ENCODE assay signal across 22 cellular contexts in genomic region chr14:90040411-90040810, GRCh38. TPM values are rescaled to one million over a fixed set of nuclear protein-coding genes. Genes with fewer than 3 reads are reported as not detected.
"Had no signal": no experiment of that assay in that cellular context is flagged by ENCODE, and none has a peak within 500 bp of the region (broad histone marks: within the 10 kb centered on the region; RNA-seq: fewer than 3 reads in every experiment).

No MANE protein-coding gene starts in this region.

- DNase-seq: IMR-90, KBM-7, MV-4-11, NCI-H1092, NCI-H1436, NCI-H187, NCI-H2029, NCI-H2171, NCI-H226, NCI-H446, NCI-H510A, NCI-H524 treated with DMSO at 0.1 percent for 48 hours, NCI-H82, Right ventricle myocardium superior, RPMI8226, SIG-M5, SK-N-SH, SW 1271, T-cell had no signal

- ATAC-seq: HepG2, T-cell had no signal

RNA-seq across cellular contexts. Expression of gene KCNK13, which starts 21.4 kb away (rescaled TPM):
- total RNA-seq: IMR-90, LHCN-M2, MCF 10A, T-cell had no signal
- polyA plus RNA-seq: IMR-90, SK-N-SH had no signal
